Comparison of ENCODE assay signal across 12 cellular contexts in the genomic region with DNA sequence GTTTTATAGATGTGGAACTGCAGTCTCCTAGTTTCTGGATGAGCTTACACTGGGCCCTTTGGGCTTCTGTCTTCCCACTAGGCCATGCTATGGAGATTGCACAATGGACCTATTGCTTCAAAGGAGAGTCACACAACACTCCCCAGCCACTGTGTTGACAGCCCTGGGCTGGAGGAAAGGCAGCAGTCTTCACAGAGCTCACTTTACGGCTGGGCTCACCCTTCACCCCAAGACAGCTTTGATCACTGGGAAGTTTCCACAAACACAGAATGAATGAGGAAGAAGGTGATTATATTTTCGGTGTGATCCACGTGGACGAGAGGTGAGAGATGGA.
DNase-seq lines count a peak whose midpoint lies in the region; ATAC-seq and TF ChIP-seq lines count a peak whose summit lies in the region.
"Had no signal": no experiment of that assay in that cellular context is flagged by ENCODE, and none has a peak within 500 bp of the region (broad histone marks: within the 10 kb centered on the region; RNA-seq: fewer than 3 reads in every experiment).

No MANE protein-coding gene starts in this region.

- peak overlapping the region; percentile 77 to 94 (median 91) for H3K27ac Mint-ChIP-seq in CD4-positive, alpha-beta memory T cell
- H3K27ac Mint-ChIP-seq in activated naive CD4-positive, alpha-beta T cell treated with anti-CD3 and anti-CD28 coated beads, Interleukin-2, amount 50 U/mL, for 72 hours: peak overlapping the region; percentile 79 to 89

- intact Hi-C loops in CD4-positive, alpha-beta memory T cell (cut with micrococcal nuclease): loop anchor here (2.0 to 5.0 kb wide), 3 partner anchors 40 to 160 kb away; no protein-coding TSS in a partner anchor
- intact Hi-C loops in lower lobe of right lung (cut with DNase I): no loop called here

- H3K27me3 ChIP-seq in CD4-positive, alpha-beta memory T cell (ENCODE audit: insufficient read depth, low read length): no peaks in the 10 kb centered on the region
- no peaks in the 10 kb centered on the region for H3K27me3 ChIP-seq in lower lobe of right lung (ENCODE audit: low read depth)
- H3K27me3 ChIP-seq: colonic mucosa, neutrophil had no signal

- H3K27me3 Mint-ChIP-seq in CD4-positive, alpha-beta memory T cell: no peaks in the 10 kb centered on the region

- POLR2A ChIA-PET in CD4-positive, alpha-beta memory T cell (lab: Charles Lee; ENCODE audit: partially characterized antibody): interaction anchor here (0.9 to 4.4 kb wide), 7 partner anchors 18 to 939 kb away, joined by 3 to 33 read pairs (median 3); no protein-coding TSS in a partner anchor

- DNase-seq in CD4-positive, alpha-beta memory T cell: peak in 2 of 5 donors; percentile 7 to 28
- DNase-seq in activated naive CD4-positive, alpha-beta T cell treated with anti-CD3 and anti-CD28 coated beads, Interleukin-2, amount 50 U/mL, for 72 hours (ENCODE audit: low spot score in 2 of 2): no peak
- peak; percentile 69 for DNase-seq in lower lobe of right lung
- no peak for DNase-seq in GM13976 (ENCODE audit: low spot score)
- DNase-seq: colonic mucosa, foreskin melanocyte, NCI-H2029, OCI-M1 had no signal

- H3K4me1 ChIP-seq in CD4-positive, alpha-beta memory T cell (ENCODE audit: insufficient read depth, low read length): peaks cover 60% of the 10 kb centered on the region
- H3K4me1 ChIP-seq in lower lobe of right lung: no peaks in the 10 kb centered on the region
- H3K4me1 ChIP-seq: colonic mucosa had no signal

- no peak for TF ChIP-seq CTCF in lower lobe of right lung (IDR thresholded peaks at IDR 0.05)
- no peak for TF ChIP-seq CTCF in GM13976 (IDR thresholded peaks at IDR 0.05; ENCODE audit: borderline replicate concordance, control extremely low read depth, extremely low read depth, insufficient read depth, missing control alignments)

- CTCF ChIA-PET in CD4-positive, alpha-beta memory T cell (lab: Charles Lee; ENCODE audit: partially characterized antibody): interaction anchor here (0.8 to 3.1 kb wide), 6 partner anchors 9 to 104 kb away, joined by 3 to 12 read pairs (median 4); no protein-coding TSS in a partner anchor

- H3K9me3 Mint-ChIP-seq in CD4-positive, alpha-beta memory T cell: peaks cover 0 to 9% (median under 1%) of the 10 kb centered on the region in 8 donors
- H3K9me3 Mint-ChIP-seq in activated naive CD4-positive, alpha-beta T cell treated with anti-CD3 and anti-CD28 coated beads, Interleukin-2, amount 50 U/mL, for 72 hours: peaks cover 3 to 27% of the 10 kb centered on the region in 2 donors

- H3K27ac ChIP-seq in CD4-positive, alpha-beta memory T cell (ENCODE audit: low read depth, low read length): peak overlapping the region; percentile 22
- H3K27ac ChIP-seq in KOPT-K1 (ENCODE audit: low read depth, low read length, poor library complexity, severe bottlenecking): peak overlapping the region; percentile 80
- H3K27ac ChIP-seq in lower lobe of right lung: no peak overlapping the region
- H3K27ac ChIP-seq: colonic mucosa, neutrophil had no signal

- H3K4me3 Mint-ChIP-seq in CD4-positive, alpha-beta memory T cell: peak overlapping the region; percentile 61 to 82 (median 78)

- no peaks in the 10 kb centered on the region for H3K36me3 ChIP-seq in CD4-positive, alpha-beta memory T cell (ENCODE audit: insufficient read depth, low read length)
- no peaks in the 10 kb centered on the region for H3K36me3 ChIP-seq in KOPT-K1 (ENCODE audit: insufficient read depth, low read length)
- no peaks in the 10 kb centered on the region for H3K36me3 ChIP-seq in lower lobe of right lung
- H3K36me3 ChIP-seq: colonic mucosa, neutrophil had no signal

- ATAC-seq in activated naive CD4-positive, alpha-beta T cell treated with anti-CD3 and anti-CD28 coated beads, Interleukin-2, amount 50 U/mL, for 72 hours: peak; percentile 64 to 68
- ATAC-seq in lower lobe of right lung: peak; percentile 87 to 90
- ATAC-seq in GM18867 (IDR thresholded peaks at IDR 0.05; ENCODE audit: unreplicated experiment): no peak
- ATAC-seq in GM21619 (IDR thresholded peaks at IDR 0.05; ENCODE audit: unreplicated experiment): no peak

- peaks cover 39 to 72% (median 64%) of the 10 kb centered on the region in 4 donors for H3K4me1 Mint-ChIP-seq in CD4-positive, alpha-beta memory T cell

- H3K9me3 ChIP-seq in CD4-positive, alpha-beta memory T cell (ENCODE audit: control insufficient read depth in 1 of 2, low read length in 2 of 2): no peaks in the 10 kb centered on the region
- H3K9me3 ChIP-seq in KOPT-K1 (ENCODE audit: insufficient read depth, low read length, poor library complexity, severe bottlenecking) (peaks cover 5% of the 10 kb centered on the region), lower lobe of right lung (no peaks in the 10 kb centered on the region)
- H3K9me3 ChIP-seq: colonic mucosa, neutrophil had no signal

- in situ Hi-C loops in GM13976 (cut with MboI; ENCODE audit: low sequenced_read_pairs, unreplicated experiment): no loop called here

- H3K36me3 Mint-ChIP-seq in CD4-positive, alpha-beta memory T cell: peaks cover 0 to 8% of the 10 kb centered on the region in 2 donors
- peaks cover 5 to 19% of the 10 kb centered on the region in 2 donors for H3K36me3 Mint-ChIP-seq in activated naive CD4-positive, alpha-beta T cell treated with anti-CD3 and anti-CD28 coated beads, Interleukin-2, amount 50 U/mL, for 72 hours

- H3K4me3 ChIP-seq in CD4-positive, alpha-beta memory T cell (ENCODE audit: low read length in 2 of 2): peak overlapping the region in 1 of 2 donors; percentile 36
- H3K4me3 ChIP-seq in lower lobe of right lung: no peak overlapping the region
- H3K4me3 ChIP-seq: colonic mucosa had no signal

Comparison
In these comparisons a context has a peak if more than half of its experiments do, and no peak if none do; other contexts are left out.
1. ATAC-seq: peak in activated naive CD4-positive, alpha-beta T cell treated with anti-CD3 and anti-CD28 coated beads, Interleukin-2, amount 50 U/mL, for 72 hours (2 of 2) and lower lobe of right lung (2 of 2); none in GM18867 (single experiment) and GM21619 (single experiment).